In genomic region chr20:2558581-2559301, GRCh38 we compare ENCODE assay signal across 11 cellular contexts. TPM values are rescaled to one million over a fixed set of nuclear protein-coding genes. Genes with fewer than 3 reads are reported as not detected.
DNase-seq lines count a peak whose midpoint lies in the region; TF ChIP-seq lines count a peak whose summit lies in the region.
"Had no signal": no experiment of that assay in that cellular context is flagged by ENCODE, and none has a peak within 500 bp of the region (broad histone marks: within the 10 kb centered on the region; RNA-seq: fewer than 3 reads in every experiment).

No MANE protein-coding gene starts in this region.

- TF ChIP-seq CTCF in esophagus muscularis mucosa (IDR thresholded peaks at IDR 0.05) (no peak), neural progenitor cell (IDR thresholded peaks at IDR 0.05) (no peak)

- peaks cover 39% of the 10 kb centered on the region for H3K27me3 Mint-ChIP-seq in neural progenitor cell (ENCODE audit: insufficient read depth, low read depth)

- H2AFZ ChIP-seq in neural progenitor cell (replicated peaks): peak overlapping the region; percentile 98

- WGBS in esophagus muscularis mucosa: 9% methylated on average over 18 of the region's 54 CpGs

- H3K27ac ChIP-seq in esophagus muscularis mucosa (replicated peaks in 1 of 4) (no peak overlapping the region), neural progenitor cell (no peak overlapping the region)
- H3K27ac ChIP-seq: SJSA1 had no signal

- no peak for TF ChIP-seq EP300 in esophagus muscularis mucosa (IDR thresholded peaks at IDR 0.05)

- H3K4me1 ChIP-seq in esophagus muscularis mucosa (peaks cover 7 to 12% (median 11%) of the 10 kb centered on the region in 4 donors), neural progenitor cell (peaks cover 10% of the 10 kb centered on the region)
- H3K4me1 ChIP-seq: SJSA1 had no signal

- H3K4me3 ChIP-seq in esophagus muscularis mucosa (peak overlapping the region; percentile 28 to 49 (median 36)), neural progenitor cell (peak overlapping the region; percentile 53)
- H3K4me3 ChIP-seq: SJSA1 had no signal

- no peaks in the 10 kb centered on the region for H3K9me3 Mint-ChIP-seq in neural progenitor cell

- peaks cover 0 to 81% (median 21%) of the 10 kb centered on the region in 4 donors for H3K27me3 ChIP-seq in esophagus muscularis mucosa
- peaks cover 86% of the 10 kb centered on the region for H3K27me3 ChIP-seq in neural progenitor cell

- peak overlapping the region; percentile 71 for H3K4me3 Mint-ChIP-seq in neural progenitor cell

- H3K79me2 ChIP-seq in neural progenitor cell (ENCODE audit: low read depth): no peaks in the 10 kb centered on the region

- intact Hi-C loops in esophagus muscularis mucosa (cut with DNase I): no loop called here

- no peaks in the 10 kb centered on the region for H3K36me3 Mint-ChIP-seq in neural progenitor cell

- H3K36me3 ChIP-seq in esophagus muscularis mucosa (no peaks in the 10 kb centered on the region), neural progenitor cell (no peaks in the 10 kb centered on the region)
- H3K36me3 ChIP-seq: SJSA1 had no signal

- H3K9me3 ChIP-seq in esophagus muscularis mucosa (no peaks in the 10 kb centered on the region), neural progenitor cell (ENCODE audit: low read depth) (no peaks in the 10 kb centered on the region)
- H3K9me3 ChIP-seq: SJSA1 had no signal

- H3K4me2 ChIP-seq in neural progenitor cell: peak overlapping the region; percentile 87

- TF ChIP-seq POLR2A in esophagus muscularis mucosa (IDR thresholded peaks at IDR 0.05; ENCODE audit: low read depth): no peak

- no peaks in the 10 kb centered on the region for H3F3A ChIP-seq in neural progenitor cell (ENCODE audit: low read depth)

- H3K27ac Mint-ChIP-seq in neural progenitor cell: no peak overlapping the region

- peaks cover 16% of the 10 kb centered on the region for H3K4me1 Mint-ChIP-seq in neural progenitor cell

- DNase-seq in AG08396 (ENCODE audit: low spot score): peak; percentile 22
- peak; percentile 13 for DNase-seq in M059J (ENCODE audit: low read depth)
- DNase-seq in esophagus muscularis mucosa (ENCODE audit: extremely low spot score): no peak
- peak; percentile 29 for DNase-seq in neural progenitor cell (ENCODE audit: low spot score)
- no peak for DNase-seq in NCI-H1694 treated with DMSO at 0.1 percent for 48 hours (lab: John Stamatoyannopoulos, UW)
- no peak for DNase-seq in NCI-H1694 (lab: John Stamatoyannopoulos, UW)
- DNase-seq in central memory CD4-positive, alpha-beta T cell: no peak
- DNase-seq in stimulated activated CD4-positive, alpha-beta T cell treated with anti-CD3 and anti-CD28 coated beads, Interleukin-2, amount 100 ng/mL, for 24 hours: no peak
- DNase-seq: NCI-H1105 treated with DMSO at 0.1 percent for 48 hours had no signal

- H3K9ac ChIP-seq in neural progenitor cell: no peak overlapping the region

- no peaks in the 10 kb centered on the region for H4K20me1 ChIP-seq in neural progenitor cell (ENCODE audit: low read depth)

RNA-seq across cellular contexts. Expression of gene TMC2, which starts 22.4 kb away (rescaled TPM):
- total RNA-seq in M059J (2014; rRNA removed; shearing (Covaris generic)): not detected in 2 replicates
- under 1 TPM in 2 of 4 donors, not detected in 2; 0.19 to 0.34 TPM for total RNA-seq in esophagus muscularis mucosa
- not detected in 2 replicates for total RNA-seq in neural progenitor cell (ENCODE audit: low replicate concordance)
- total RNA-seq: fibroblast of villous mesenchyme, SJSA1 had no signal

RNA-seq across cellular contexts. Expression of gene ZNF343, which starts 50.0 kb away (rescaled TPM):
- total RNA-seq in M059J (2014; rRNA removed; shearing (Covaris generic)): 10.1 and 16.4 TPM in 2 replicates
- 10 to 100 TPM in 3 of 4 donors, 1 to 10 TPM in 1; 9.9 to 19.5 (median 16.1) TPM for total RNA-seq in esophagus muscularis mucosa
- 7.4 and 9.7 TPM in 2 replicates for total RNA-seq in neural progenitor cell (ENCODE audit: low replicate concordance)

Comparison
In these comparisons a context has a peak if more than half of its experiments do, and no peak if none do; other contexts are left out.
1. DNase-seq: peak in AG08396 (single experiment), M059J (single experiment) and neural progenitor cell (single experiment); none in esophagus muscularis mucosa (single experiment), NCI-H1694 treated with DMSO at 0.1 percent for 48 hours (single experiment), NCI-H1694 (single experiment), central memory CD4-positive, alpha-beta T cell (single experiment) and stimulated activated CD4-positive, alpha-beta T cell treated with anti-CD3 and anti-CD28 coated beads, Interleukin-2, amount 100 ng/mL, for 24 hours (0 of 2).